8 cellular contexts compared by ENCODE assay signal in genomic region chr11:75562836-75563484, GRCh38. TPM values are rescaled to one million over a fixed set of nuclear protein-coding genes. Genes with fewer than 3 reads are reported as not detected.
DNase-seq lines count a peak whose midpoint lies in the region; ATAC-seq and TF ChIP-seq lines count a peak whose summit lies in the region.

No MANE protein-coding gene starts in this region.

- H2AFZ ChIP-seq in OCI-LY3 (ENCODE audit: low read depth, low read length), result peak overlapping the region; percentile 35

- intact Hi-C loops in lower lobe of right lung (cut with DNase I), result no loop called here

- peak overlapping the region; percentile 79 for H3K4me3 ChIP-seq in GM12864 (ENCODE audit: low read depth, low read length)
- peak overlapping the region; percentile 85 for H3K4me3 ChIP-seq in OCI-LY3 (ENCODE audit: low read length)
- peak overlapping the region; percentile 80 for H3K4me3 ChIP-seq in lower lobe of right lung
- H3K4me3 ChIP-seq in urinary bladder (ENCODE audit: low read depth, low read length), result peak overlapping the region; percentile 65

- no peak for DNase-seq in GM12864 (ENCODE audit: low read depth)
- DNase-seq in lower lobe of right lung, result no peak

- WGBS in urinary bladder, result 2% methylated on average over 16 of the region's 16 CpGs

- H3K79me2 ChIP-seq in OCI-LY3 (ENCODE audit: low read length), result peaks cover 13% of the 10 kb centered on the region

- TF ChIP-seq CTCF in GM12864 (IDR thresholded peaks at IDR 0.05; ENCODE audit: low read depth, low read length, missing control alignments), result no peak
- no peak for TF ChIP-seq CTCF in OCI-LY3 (IDR thresholded peaks at IDR 0.05; ENCODE audit: low read depth, low read length)
- no peak for TF ChIP-seq CTCF in lower lobe of right lung (IDR thresholded peaks at IDR 0.05)

- H3K4me2 ChIP-seq in OCI-LY3 (ENCODE audit: low read length), result peak overlapping the region; percentile 93

- H3K27me3 ChIP-seq in OCI-LY3 (ENCODE audit: low read depth, low read length), result 0 out of 2 replicates have a peak, but pooled peaks cover 2% of the 10 kb centered on the region
- no peaks in the 10 kb centered on the region for H3K27me3 ChIP-seq in lower lobe of right lung (ENCODE audit: low read depth)

- no peaks in the 10 kb centered on the region for H3K9me3 ChIP-seq in OCI-LY3 (ENCODE audit: insufficient read depth, low read length)
- H3K9me3 ChIP-seq in lower lobe of right lung, result no peaks in the 10 kb centered on the region

- H3K4me1 ChIP-seq in OCI-LY3 (ENCODE audit: low read length), result peaks cover 15% of the 10 kb centered on the region
- H3K4me1 ChIP-seq in lower lobe of right lung, result peaks cover 86% of the 10 kb centered on the region
- no peaks in the 10 kb centered on the region for H3K4me1 ChIP-seq in urinary bladder (ENCODE audit: insufficient read depth)

- H3K27ac ChIP-seq in OCI-LY3 (ENCODE audit: low read length), result peak overlapping the region; percentile 52; the same call in 1 of the 2 replicates
- peak overlapping the region; percentile 99 for H3K27ac ChIP-seq in cingulate gyrus (ENCODE audit: low read depth, low read length)
- H3K27ac ChIP-seq in lower lobe of right lung, result peak overlapping the region; percentile 96
- peak overlapping the region; percentile 92 for H3K27ac ChIP-seq in urinary bladder (ENCODE audit: low read depth)

- H3K9ac ChIP-seq in OCI-LY3 (ENCODE audit: low read length), result peak overlapping the region; percentile 92

- ATAC-seq in lower lobe of right lung (peak; percentile 28 to 42), HG02970 (IDR thresholded peaks at IDR 0.05; ENCODE audit: low FRiP score, unreplicated experiment) (no peak), GM18868 (IDR thresholded peaks at IDR 0.05; ENCODE audit: unreplicated experiment) (no peak), HG03039 (IDR thresholded peaks at IDR 0.05; ENCODE audit: unreplicated experiment) (no peak)

- H4K20me1 ChIP-seq in OCI-LY3 (ENCODE audit: insufficient read depth, low read length), result no peaks in the 10 kb centered on the region

- peaks cover 4% of the 10 kb centered on the region for H3K36me3 ChIP-seq in OCI-LY3 (replicated peaks; ENCODE audit: low read depth, low read length)
- H3K36me3 ChIP-seq in lower lobe of right lung, result peaks cover 38% of the 10 kb centered on the region
- no peaks in the 10 kb centered on the region for H3K36me3 ChIP-seq in urinary bladder (ENCODE audit: insufficient read depth)

RNA-seq across cellular contexts. Expression of gene SERPINH1, which starts 0.9 kb away (rescaled TPM):
- total RNA-seq in lower lobe of right lung (131 TPM), urinary bladder (489 TPM)
- 217 TPM for polyA plus RNA-seq in urinary bladder

RNA-seq across cellular contexts. Expression of gene GDPD5, which starts 37.2 kb away (rescaled TPM):
- total RNA-seq in lower lobe of right lung, result 15.8 TPM
- 8.7 TPM for total RNA-seq in urinary bladder
- polyA plus RNA-seq in urinary bladder, result 17.9 TPM

Comparison
In these comparisons a context has a peak if more than half of its experiments do, and no peak if none do; other contexts are left out.
1. ATAC-seq: peak in lower lobe of right lung (2 of 2); none in HG02970 (single experiment), GM18868 (single experiment) and HG03039 (single experiment).
2. Peak in every context shown above with its lines, with median percentiles within 50 percentile points of each other: H3K4me3 ChIP-seq and H3K27ac ChIP-seq.